Comparison of ENCODE assay signal across 18 cellular contexts in genomic region chr9:68974901-68975300, GRCh38. TPM values are rescaled to one million over a fixed set of nuclear protein-coding genes. Genes with fewer than 3 reads are reported as not detected.
DNase-seq lines count a peak whose midpoint lies in the region; ATAC-seq and TF ChIP-seq lines count a peak whose summit lies in the region.
"Had no signal": no experiment of that assay in that cellular context is flagged by ENCODE, and none has a peak within 500 bp of the region (broad histone marks: within the 10 kb centered on the region; RNA-seq: fewer than 3 reads in every experiment).

No MANE protein-coding gene starts in this region.

- ATAC-seq in activated CD4-positive, alpha-beta T cell treated with anti-CD3 and anti-CD28 coated beads for 36 hours = no peak
- ATAC-seq in activated B cell treated with CpG ODN at 0.5 μM for 24 hours (ENCODE audit: low read depth) = peak; percentile 6
- ATAC-seq in heart right ventricle = peak in 5 of 8 donors; percentile 23 to 46 (median 39)
- no peak for ATAC-seq in GM21447 (IDR thresholded peaks at IDR 0.05; ENCODE audit: unreplicated experiment)
- ATAC-seq: gastrocnemius medialis had no signal

- no peak overlapping the region for H3K4me3 Mint-ChIP-seq in activated CD4-positive, alpha-beta T cell treated with anti-CD3 and anti-CD28 coated beads for 36 hours
- H3K4me3 Mint-ChIP-seq in activated B cell treated with CpG ODN at 0.5 μM for 24 hours (no peak overlapping the region), progenitor cell of endocrine pancreas (ENCODE audit: low read depth) (no peak overlapping the region)

- CTCF ChIA-PET in activated CD4-positive, alpha-beta T cell treated with anti-CD3 and anti-CD28 coated beads for 36 hours (lab: Charles Lee) = interaction anchor here (0.6 to 9.4 kb wide), 7 partner anchors 9 to 127 kb away, joined by 3 to 54 read pairs (median 5); no protein-coding TSS in a partner anchor
- CTCF ChIA-PET in activated B cell treated with CpG ODN at 0.5 μM for 24 hours (lab: Charles Lee) = interaction anchor here (0.6 to 1.0 kb wide), 2 partner anchors 23 to 24 kb away, joined by 3 read pairs; no protein-coding TSS in a partner anchor

- no peaks in the 10 kb centered on the region for H3K9me3 ChIP-seq in heart right ventricle
- H3K9me3 ChIP-seq: gastrocnemius medialis had no signal

- peaks cover 3% of the 10 kb centered on the region for H3K27me3 Mint-ChIP-seq in activated CD4-positive, alpha-beta T cell treated with anti-CD3 and anti-CD28 coated beads for 36 hours
- no peaks in the 10 kb centered on the region for H3K27me3 Mint-ChIP-seq in activated B cell treated with CpG ODN at 0.5 μM for 24 hours
- H3K27me3 Mint-ChIP-seq in progenitor cell of endocrine pancreas = no peaks in the 10 kb centered on the region

- peaks cover 4% of the 10 kb centered on the region for H3K36me3 Mint-ChIP-seq in activated CD4-positive, alpha-beta T cell treated with anti-CD3 and anti-CD28 coated beads for 36 hours (ENCODE audit: low read depth)
- H3K36me3 Mint-ChIP-seq in activated B cell treated with CpG ODN at 0.5 μM for 24 hours (ENCODE audit: low read depth) (peaks cover 17% of the 10 kb centered on the region), progenitor cell of endocrine pancreas (ENCODE audit: insufficient read depth) (no peaks in the 10 kb centered on the region)
- H3K36me3 Mint-ChIP-seq: stimulated activated effector memory CD8-positive, alpha-beta T cell treated with anti-CD3 and anti-CD28 coated beads, Interleukin-12 subunit alpha, Interleukin-12 subunit beta, amount 100 ng/mL, for 72 hours had no signal

- H3K27ac Mint-ChIP-seq in activated CD4-positive, alpha-beta T cell treated with anti-CD3 and anti-CD28 coated beads for 36 hours = peak overlapping the region; percentile 73
- H3K27ac Mint-ChIP-seq in activated B cell treated with CpG ODN at 0.5 μM for 24 hours (no peak overlapping the region), progenitor cell of endocrine pancreas (no peak overlapping the region)
- H3K27ac Mint-ChIP-seq: stimulated activated effector memory CD8-positive, alpha-beta T cell treated with anti-CD3 and anti-CD28 coated beads, Interleukin-12 subunit alpha, Interleukin-12 subunit beta, amount 100 ng/mL, for 72 hours had no signal

- H3K27ac ChIP-seq in heart right ventricle = peak overlapping the region; percentile 69 to 91 (median 82)
- peak overlapping the region in 15 of 21 experiments; percentile 4 to 78 (median 51) for H3K27ac ChIP-seq in skin epidermis
- H3K27ac ChIP-seq: brain microvascular endothelial cell, gastrocnemius medialis had no signal

- peaks cover 6% of the 10 kb centered on the region for H3K9me3 Mint-ChIP-seq in activated CD4-positive, alpha-beta T cell treated with anti-CD3 and anti-CD28 coated beads for 36 hours (ENCODE audit: low read depth)
- H3K9me3 Mint-ChIP-seq in activated B cell treated with CpG ODN at 0.5 μM for 24 hours = no peaks in the 10 kb centered on the region
- H3K9me3 Mint-ChIP-seq in progenitor cell of endocrine pancreas (ENCODE audit: low read depth) = peaks cover 6% of the 10 kb centered on the region
- H3K9me3 Mint-ChIP-seq: stimulated activated effector memory CD8-positive, alpha-beta T cell treated with anti-CD3 and anti-CD28 coated beads, Interleukin-12 subunit alpha, Interleukin-12 subunit beta, amount 100 ng/mL, for 72 hours had no signal

- TF ChIP-seq CTCF in activated B cell treated with CpG ODN at 0.5 μM for 24 hours (IDR thresholded peaks at IDR 0.05) (no peak), heart right ventricle (IDR thresholded peaks at IDR 0.05) (no peak), progenitor cell of endocrine pancreas (IDR thresholded peaks at IDR 0.05; ENCODE audit: unreplicated experiment) (no peak)

- peaks cover 53% of the 10 kb centered on the region for H3K4me1 Mint-ChIP-seq in activated CD4-positive, alpha-beta T cell treated with anti-CD3 and anti-CD28 coated beads for 36 hours
- H3K4me1 Mint-ChIP-seq in activated B cell treated with CpG ODN at 0.5 μM for 24 hours = peaks cover 53% of the 10 kb centered on the region
- H3K4me1 Mint-ChIP-seq in progenitor cell of endocrine pancreas (ENCODE audit: low read depth) = peaks cover 2% of the 10 kb centered on the region

- peaks cover 0 to 14% (median 0%) of the 10 kb centered on the region in 9 donors for H3K36me3 ChIP-seq in heart right ventricle
- H3K36me3 ChIP-seq: brain microvascular endothelial cell, gastrocnemius medialis had no signal

- intact Hi-C loops in activated CD4-positive, alpha-beta T cell treated with anti-CD3 and anti-CD28 coated beads for 36 hours (cut with DNase I, micrococcal nuclease) = loop anchor here (1.0 to 10.0 kb wide), 8 partner anchors 23 to 1440 kb away; partner anchors contain the start of gene KLF9 (in 1 of the 2)
- intact Hi-C loops in activated B cell treated with CpG ODN at 0.5 μM for 24 hours (cut with micrococcal nuclease) = no loop called here
- intact Hi-C loops in heart right ventricle (cut with DNase I) = loop anchor here in 1 of 10 donors (10.0 kb wide), 1 partner anchor 150 kb away; no protein-coding TSS in a partner anchor

- DNase-seq in activated CD4-positive, alpha-beta T cell treated with anti-CD3 and anti-CD28 coated beads for 36 hours = peak; percentile 30
- no peak for DNase-seq in activated CD4-positive, alpha-beta T cell treated with anti-CD3 and anti-CD28 coated beads for 4 hours
- no peak for DNase-seq in activated B cell treated with CpG ODN at 0.5 μM for 24 hours
- DNase-seq in heart right ventricle = no peak
- no peak for DNase-seq in progenitor cell of endocrine pancreas (ENCODE audit: low spot score, unreplicated experiment)
- no peak for DNase-seq in NCI-H2196 (lab: John Stamatoyannopoulos, UW; ENCODE audit: unreplicated experiment)
- DNase-seq: activated effector memory CD4-positive, alpha-beta T cell treated with Interleukin-2 at 50 U/mL for 16 hours; brain microvascular endothelial cell; gastrocnemius medialis; GDM1; NCI-H510A had no signal

- H3K27me3 ChIP-seq in heart right ventricle = no peaks in the 10 kb centered on the region
- H3K27me3 ChIP-seq: brain microvascular endothelial cell, gastrocnemius medialis had no signal

- POLR2A ChIA-PET in activated CD4-positive, alpha-beta T cell treated with anti-CD3 and anti-CD28 coated beads for 36 hours (lab: Charles Lee) = interaction anchor here (0.6 to 1.4 kb wide), 3 partner anchors 9 to 1546 kb away, joined by 3 to 11 read pairs (median 4); no protein-coding TSS in a partner anchor
- POLR2A ChIA-PET in activated B cell treated with CpG ODN at 0.5 μM for 24 hours (lab: Charles Lee) = interaction anchor here (1.1 kb wide), 1 partner anchor 18 kb away, joined by 4 read pairs; no protein-coding TSS in a partner anchor

- H3K4me3 ChIP-seq in heart right ventricle (peak overlapping the region; percentile 8 to 61 (median 50)), skin epidermis (peak overlapping the region in 4 of 7 experiments; percentile 3 to 15 (median 10))

- H3K4me1 ChIP-seq in heart right ventricle = peaks cover 3 to 45% (median 14%) of the 10 kb centered on the region in 9 donors

- WGBS in heart right ventricle, 2 donors = 68 to 69% methylated on average over 3 of the region's 3 CpGs

RNA-seq across cellular contexts. Expression of gene PRKACG, which starts 39.0 kb away (rescaled TPM):
- total RNA-seq in activated CD4-positive, alpha-beta T cell treated with anti-CD3 and anti-CD28 coated beads for 36 hours = not detected
- total RNA-seq in activated B cell treated with CpG ODN at 0.5 μM for 24 hours = not detected in 2 replicates
- not detected for total RNA-seq in heart right ventricle
- not detected for polyA plus RNA-seq in heart right ventricle
- total RNA-seq in progenitor cell of endocrine pancreas = not detected in 2 replicates
- total RNA-seq: A172, gastrocnemius medialis, H1, OCI-LY7, renal cortical epithelial cell had no signal
- polyA plus RNA-seq: H1 had no signal

Comparison
In these comparisons a context has a peak if more than half of its experiments do, and no peak if none do; other contexts are left out.
1. ATAC-seq: peak in activated B cell treated with CpG ODN at 0.5 μM for 24 hours (single experiment) and heart right ventricle (5 of 8); none in activated CD4-positive, alpha-beta T cell treated with anti-CD3 and anti-CD28 coated beads for 36 hours (single experiment) and GM21447 (single experiment).